8 cellular contexts compared by ENCODE assay signal in genomic region chr17:74457146-74457819, GRCh38. TPM values are rescaled to one million over a fixed set of nuclear protein-coding genes. Genes with fewer than 3 reads are reported as not detected.
DNase-seq lines count a peak whose midpoint lies in the region; ATAC-seq, FAIRE-seq and TF ChIP-seq lines count a peak whose summit lies in the region.

No MANE protein-coding gene starts in this region.

- ATAC-seq in GM18873 (IDR thresholded peaks at IDR 0.05; ENCODE audit: low FRiP score, unreplicated experiment) (no peak), GM21528 (IDR thresholded peaks at IDR 0.05; ENCODE audit: low FRiP score, unreplicated experiment) (no peak)

- no peak overlapping the region for H3K27ac ChIP-seq in astrocyte (ENCODE audit: low read depth, low read length)
- H3K27ac ChIP-seq in hepatocyte, result no peak overlapping the region

- H3K4me3 ChIP-seq in NB4 (ENCODE audit: low read depth, low read length) (no peak overlapping the region), astrocyte (ENCODE audit: insufficient read depth, low read depth, low read length) (no peak overlapping the region), hepatocyte (no peak overlapping the region)

- H3K9ac ChIP-seq in astrocyte (ENCODE audit: low read length), result no peak overlapping the region

- TF ChIP-seq CTCF in NB4 (IDR thresholded peaks at IDR 0.05; ENCODE audit: low read depth, low read length), result peak; percentile 85
- TF ChIP-seq CTCF in astrocyte (IDR thresholded peaks at IDR 0.05; ENCODE audit: insufficient read depth, low read depth, low read length), result peak; percentile 75
- TF ChIP-seq CTCF in hepatocyte (IDR thresholded peaks at IDR 0.05; ENCODE audit: poor library complexity), result peak; percentile 99

- DNase-seq in GM03348 (ENCODE audit: low spot score), result peak; percentile 86
- peak; percentile 78 for DNase-seq in NB4 (ENCODE audit: low read depth)
- peak; percentile 69 for DNase-seq in T-helper 9 cell
- DNase-seq in astrocyte (ENCODE audit: low read depth), result no peak
- peak; percentile 85 for DNase-seq in hepatocyte (ENCODE audit: low spot score)
- peak; percentile 18 for DNase-seq in smooth muscle cell of the brain vasculature (ENCODE audit: low read depth, low spot score)

- no peaks in the 10 kb centered on the region for H3K36me3 Mint-ChIP-seq in astrocyte (ENCODE audit: low read depth, unreplicated experiment)

- H3K4me1 ChIP-seq in astrocyte (ENCODE audit: insufficient read depth, low read length) (peaks cover 4% of the 10 kb centered on the region), hepatocyte (ENCODE audit: insufficient read depth) (peaks cover 21% of the 10 kb centered on the region)

- H3K27ac Mint-ChIP-seq in astrocyte (ENCODE audit: unreplicated experiment), result peak overlapping the region; percentile 26

- peaks cover 9% of the 10 kb centered on the region for H3K27me3 ChIP-seq in astrocyte (ENCODE audit: insufficient read depth, low read length)
- no peaks in the 10 kb centered on the region for H3K27me3 ChIP-seq in hepatocyte

- WGBS in hepatocyte (ENCODE audit: low lambda C conversion rate, missing lambda C conversion rate), result 43% methylated on average over 15 of the region's 18 CpGs

- H3K79me2 ChIP-seq in astrocyte (ENCODE audit: insufficient read depth, low read length), result no peaks in the 10 kb centered on the region
- no peaks in the 10 kb centered on the region for H3K79me2 ChIP-seq in hepatocyte

- H3K9me3 ChIP-seq in astrocyte (ENCODE audit: insufficient read depth, low read depth, low read length) (no peaks in the 10 kb centered on the region), hepatocyte (ENCODE audit: low read depth) (no peaks in the 10 kb centered on the region)

- H3K4me2 ChIP-seq in astrocyte (ENCODE audit: low read length) (no peak overlapping the region), hepatocyte (no peak overlapping the region)

- H3K9me3 Mint-ChIP-seq in astrocyte (ENCODE audit: unreplicated experiment), result no peaks in the 10 kb centered on the region

- H3K4me1 Mint-ChIP-seq in astrocyte (ENCODE audit: low read depth, unreplicated experiment), result peaks cover 2% of the 10 kb centered on the region

- peaks cover 40% of the 10 kb centered on the region for H3K27me3 Mint-ChIP-seq in astrocyte (ENCODE audit: low read depth, unreplicated experiment)

- TF ChIP-seq POLR2A in NB4 (IDR thresholded peaks at IDR 0.05; ENCODE audit: extremely low read depth, insufficient read length), result no peak

- no peaks in the 10 kb centered on the region for H3K9me2 ChIP-seq in hepatocyte (replicated peaks; ENCODE audit: insufficient read depth)

- FAIRE-seq in astrocyte (lab: Jason Lieb, UNC), result no peak

- H3K4me3 Mint-ChIP-seq in astrocyte (ENCODE audit: unreplicated experiment), result no peak overlapping the region

- H4K20me1 ChIP-seq in astrocyte (ENCODE audit: insufficient read depth, low read length), result no peaks in the 10 kb centered on the region
- H4K20me1 ChIP-seq in hepatocyte (ENCODE audit: insufficient read depth, poor library complexity, severe bottlenecking), result no peaks in the 10 kb centered on the region

- no peaks in the 10 kb centered on the region for H3K36me3 ChIP-seq in astrocyte (ENCODE audit: insufficient read depth, low read length)
- no peaks in the 10 kb centered on the region for H3K36me3 ChIP-seq in hepatocyte (replicated peaks; ENCODE audit: insufficient read depth, low read depth)

- peak overlapping the region; percentile 38 for H2AFZ ChIP-seq in astrocyte (ENCODE audit: low read depth, low read length)
- H2AFZ ChIP-seq in hepatocyte, result peak overlapping the region; percentile 1

RNA-seq across cellular contexts. Expression of gene CD300A, which starts 9.2 kb away (rescaled TPM):
- total RNA-seq in astrocyte, result not detected in 2 replicates
- 0.20 and 1.1 TPM in 2 replicates for total RNA-seq in hepatocyte
- 0.22 and 0.47 TPM in 2 replicates for polyA plus RNA-seq in hepatocyte

RNA-seq across cellular contexts. Expression of gene GPRC5C, which starts 25.4 kb away (rescaled TPM):
- total RNA-seq in astrocyte (65.3 and 70.4 TPM in 2 replicates), hepatocyte (150 and 159 TPM in 2 replicates)
- polyA plus RNA-seq in hepatocyte, result 233 and 237 TPM in 2 replicates
